ENCODE assay signal across 8 cellular contexts in the genomic region with DNA sequence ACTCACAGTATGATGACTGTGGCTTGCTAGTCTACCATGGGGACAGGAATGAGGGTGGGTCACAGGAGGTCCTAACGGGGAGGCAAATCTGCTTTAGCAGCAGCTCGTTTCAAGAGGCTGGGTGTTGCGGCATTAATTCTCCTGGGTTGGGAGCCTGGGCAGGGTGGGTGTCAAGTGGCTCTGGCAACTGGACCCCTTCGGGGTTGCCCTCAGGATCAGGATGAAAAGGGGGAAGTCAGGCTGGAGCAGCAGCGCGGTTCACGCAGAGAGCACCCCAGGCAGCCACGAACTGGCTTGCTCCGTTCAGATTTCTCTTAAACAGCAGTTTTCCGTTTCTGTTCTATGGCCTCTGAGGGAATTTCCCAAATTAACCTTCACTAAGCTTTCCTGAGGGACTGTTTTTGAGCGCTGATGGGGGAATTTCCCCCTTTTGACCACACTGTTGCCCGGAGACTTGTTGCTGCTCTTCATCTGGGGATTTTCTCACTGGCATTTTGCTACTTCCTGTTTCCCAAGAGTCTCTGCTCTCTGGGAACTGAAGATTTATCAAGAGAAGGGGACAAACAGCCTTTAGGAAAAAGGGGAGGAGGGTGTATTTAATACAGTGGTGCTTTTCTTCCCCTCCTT. TPM values are rescaled to one million over a fixed set of nuclear protein-coding genes. Genes with fewer than 3 reads are reported as not detected.
DNase-seq lines count a peak whose midpoint lies in the region; ATAC-seq and TF ChIP-seq lines count a peak whose summit lies in the region.

No MANE protein-coding gene starts in this region.

- H3K27me3 ChIP-seq in SJCRH30 (no peaks in the 10 kb centered on the region), brain microvascular endothelial cell (replicated peaks) (no peaks in the 10 kb centered on the region)

- DNase-seq in SJCRH30 (no peak), brain microvascular endothelial cell (peak; percentile 59), kidney tubule cell (ENCODE audit: low spot score) (peak; percentile 86), DMS 273 (lab: John Stamatoyannopoulos, UW; ENCODE audit: unreplicated experiment) (no peak), NCI-H187 treated with DMSO at 0.1 percent for 48 hours (lab: John Stamatoyannopoulos, UW) (no peak)
- peak; percentile 49 to 50 for DNase-seq in stimulated activated CD4-positive, alpha-beta T cell treated with anti-CD3 and anti-CD28 coated beads, Interleukin-2, amount 100 ng/mL, for 24 hours

- H3K4me1 ChIP-seq in SJCRH30 = peaks cover 16% of the 10 kb centered on the region; the same call in 1 of the 2 replicates

- no peak for TF ChIP-seq CTCF in brain microvascular endothelial cell (IDR thresholded peaks at IDR 0.05; ENCODE audit: low read depth, low read length, missing control alignments)

- H3K9me3 ChIP-seq in SJCRH30 (replicated peaks) = no peaks in the 10 kb centered on the region

- in situ Hi-C loops in brain microvascular endothelial cell (cut with HindIII; ENCODE audit: low pct_ligation_motif_present, low sequenced_read_pairs) = loop anchor here (25.0 kb wide), 1 partner anchor 142 kb away; no protein-coding TSS in a partner anchor

- H3K36me3 ChIP-seq in SJCRH30 = no peaks in the 10 kb centered on the region
- H3K36me3 ChIP-seq in brain microvascular endothelial cell (replicated peaks) = no peaks in the 10 kb centered on the region

- H3K4me3 ChIP-seq in SJCRH30 (peak overlapping the region; percentile 28), brain microvascular endothelial cell (ENCODE audit: low read depth, low read length) (no peak overlapping the region)

- H3K27ac ChIP-seq in SJCRH30 = no peak overlapping the region
- H3K27ac ChIP-seq in brain microvascular endothelial cell = peak overlapping the region; percentile 81

- ATAC-seq in GM18870 (IDR thresholded peaks at IDR 0.05; ENCODE audit: unreplicated experiment) (peak; percentile 77), HG02884 (IDR thresholded peaks at IDR 0.05; ENCODE audit: unreplicated experiment) (peak; percentile 63)

RNA-seq across cellular contexts. Expression of gene PELI1, which starts 59.9 kb away (rescaled TPM):
- total RNA-seq in SJCRH30 (2014; rRNA removed; shearing (Covaris generic)) = 45.8 and 48.4 TPM in 2 replicates

Comparison
In these comparisons a context has a peak if more than half of its experiments do, and no peak if none do; other contexts are left out.
1. DNase-seq: peak in brain microvascular endothelial cell (single experiment), kidney tubule cell (single experiment) and stimulated activated CD4-positive, alpha-beta T cell treated with anti-CD3 and anti-CD28 coated beads, Interleukin-2, amount 100 ng/mL, for 24 hours (2 of 2); none in SJCRH30 (0 of 2), DMS 273 (single experiment) and NCI-H187 treated with DMSO at 0.1 percent for 48 hours (single experiment).